Comparison of ENCODE assay signal across 8 cellular contexts in genomic region chr20:58447733-58448391, GRCh38. TPM values are rescaled to one million over a fixed set of nuclear protein-coding genes. Genes with fewer than 3 reads are reported as not detected.
A peak's percentile ranks its signal among the peaks of the same experiment; 100 is the strongest.
DNase-seq lines count a peak whose midpoint lies in the region; FAIRE-seq and TF ChIP-seq lines count a peak whose summit lies in the region.

No MANE protein-coding gene starts in this region.

- peak overlapping the region; percentile 66 for H3K27ac Mint-ChIP-seq in nephron progenitor cell

- H3K36me3 Mint-ChIP-seq in nephron progenitor cell (ENCODE audit: low read depth): peaks cover 71% of the 10 kb centered on the region

- peak; percentile 63 for DNase-seq in ACHN
- no peak for DNase-seq in GM12864 (ENCODE audit: low read depth)
- DNase-seq in NCI-H2107 (lab: John Stamatoyannopoulos, UW): peak; percentile 10
- peak; percentile 60 for DNase-seq in activated CD4-positive, alpha-beta T cell treated with anti-CD3 and anti-CD28 coated beads, Interleukin-2, amount 50 U/mL, for 1 hour
- peak; percentile 48 to 73 for DNase-seq in erythroblast (lab: John Stamatoyannopoulos, UW)
- DNase-seq in nephron progenitor cell: peak; percentile 50
- no peak for DNase-seq in cerebellum (ENCODE audit: low spot score)
- DNase-seq in H54 (ENCODE audit: insufficient read length, low spot score): no peak

- no peak for FAIRE-seq in H54 (lab: Jason Lieb, UNC)

- H3K27me3 Mint-ChIP-seq in nephron progenitor cell (ENCODE audit: low read depth, poor library complexity): peaks cover 4% of the 10 kb centered on the region

- H3K4me1 Mint-ChIP-seq in nephron progenitor cell: peaks cover 15% of the 10 kb centered on the region

- H3K9me3 Mint-ChIP-seq in nephron progenitor cell: no peaks in the 10 kb centered on the region

- in situ Hi-C loops in ACHN (cut with HindIII; ENCODE audit: low pct_ligation_motif_present, low pct_unique_long_range_greater_than_20kb, low sequenced_read_pairs): loop anchor here (10.0 kb wide), 1 partner anchor 203 kb away; no protein-coding TSS in a partner anchor

- peak; percentile 80 for TF ChIP-seq CTCF in GM12864 (IDR thresholded peaks at IDR 0.05; ENCODE audit: low read depth, low read length, missing control alignments)
- peak; percentile 58 for TF ChIP-seq CTCF in nephron progenitor cell (IDR thresholded peaks at IDR 0.05)

- no peak overlapping the region for H3K4me3 ChIP-seq in GM12864 (ENCODE audit: low read depth, low read length)

- no peak overlapping the region for H3K4me3 Mint-ChIP-seq in nephron progenitor cell

- TF ChIP-seq POLR2A in erythroblast (IDR thresholded peaks at IDR 0.05; ENCODE audit: low read length) (no peak), H54 (IDR thresholded peaks at IDR 0.05; ENCODE audit: low read depth, low read length) (no peak)

RNA-seq across cellular contexts. Expression of gene VAPB, which starts 58.8 kb away (rescaled TPM):
- total RNA-seq in cerebellum: 28.2 TPM

Comparison
In these comparisons a context has a peak if more than half of its experiments do, and no peak if none do; other contexts are left out.
1. DNase-seq: peak in ACHN (single experiment), NCI-H2107 (single experiment), activated CD4-positive, alpha-beta T cell treated with anti-CD3 and anti-CD28 coated beads, Interleukin-2, amount 50 U/mL, for 1 hour (single experiment), erythroblast (2 of 2) and nephron progenitor cell (single experiment); none in GM12864 (single experiment), cerebellum (single experiment) and H54 (single experiment).